In the genomic region with DNA sequence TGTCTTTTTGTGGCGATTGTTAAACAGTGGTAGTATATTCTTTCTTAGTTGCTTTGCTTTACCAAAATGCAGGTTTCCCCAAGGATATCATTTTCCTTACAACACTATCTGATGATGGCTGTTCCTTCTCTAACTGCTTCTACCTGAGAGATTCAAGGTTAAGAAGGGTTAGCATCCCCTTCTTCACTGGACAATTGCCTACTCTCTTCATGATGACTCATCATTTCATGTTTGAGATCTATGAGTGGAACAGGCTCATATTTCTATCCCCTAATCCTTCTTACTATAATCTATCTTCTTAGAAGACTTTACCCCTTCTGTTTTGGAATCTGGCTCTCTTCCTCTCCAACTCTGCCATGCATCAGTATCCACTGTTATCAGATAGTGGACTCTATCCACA, we compare ENCODE assay signal across 2 cellular contexts.
TF ChIP-seq lines count a peak whose summit lies in the region.

No MANE protein-coding gene starts in this region.

TF ChIP-seq in IMR-90, 13 proteins besides CTCF, POLR2A, EP300 and RAD21:
- TF ChIP-seq RFX5 (IDR thresholded peaks at IDR 0.05; ENCODE audit: low read depth, low read length) (no peak), RCOR1 (IDR thresholded peaks at IDR 0.05; ENCODE audit: insufficient replicate concordance, low read length) (no peak), CEBPB (IDR thresholded peaks at IDR 0.05; ENCODE audit: low read depth, low read length) (no peak), MAFK (IDR thresholded peaks at IDR 0.05; ENCODE audit: low read depth, low read length) (peak; percentile 83), NFE2L2 (IDR thresholded peaks at IDR 0.05; ENCODE audit: low read depth, low read length) (peak; percentile 79), MXI1 (IDR thresholded peaks at IDR 0.05; ENCODE audit: borderline replicate concordance, low read depth, low read length) (no peak), FOS (IDR thresholded peaks at IDR 0.05; ENCODE audit: low read depth, low read length) (peak; percentile 77), CHD1 (IDR thresholded peaks at IDR 0.05; ENCODE audit: low read depth, low read length) (no peak)
- TF ChIP-seq, protein P1, sequence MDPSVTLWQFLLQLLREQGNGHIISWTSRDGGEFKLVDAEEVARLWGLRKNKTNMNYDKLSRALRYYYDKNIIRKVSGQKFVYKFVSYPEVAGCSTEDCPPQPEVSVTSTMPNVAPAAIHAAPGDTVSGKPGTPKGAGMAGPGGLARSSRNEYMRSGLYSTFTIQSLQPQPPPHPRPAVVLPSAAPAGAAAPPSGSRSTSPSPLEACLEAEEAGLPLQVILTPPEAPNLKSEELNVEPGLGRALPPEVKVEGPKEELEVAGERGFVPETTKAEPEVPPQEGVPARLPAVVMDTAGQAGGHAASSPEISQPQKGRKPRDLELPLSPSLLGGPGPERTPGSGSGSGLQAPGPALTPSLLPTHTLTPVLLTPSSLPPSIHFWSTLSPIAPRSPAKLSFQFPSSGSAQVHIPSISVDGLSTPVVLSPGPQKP (IDR thresholded peaks at IDR 0.05; ENCODE audit: borderline replicate concordance, low read depth, low read length), result no peak
- TF ChIP-seq, protein P2, sequence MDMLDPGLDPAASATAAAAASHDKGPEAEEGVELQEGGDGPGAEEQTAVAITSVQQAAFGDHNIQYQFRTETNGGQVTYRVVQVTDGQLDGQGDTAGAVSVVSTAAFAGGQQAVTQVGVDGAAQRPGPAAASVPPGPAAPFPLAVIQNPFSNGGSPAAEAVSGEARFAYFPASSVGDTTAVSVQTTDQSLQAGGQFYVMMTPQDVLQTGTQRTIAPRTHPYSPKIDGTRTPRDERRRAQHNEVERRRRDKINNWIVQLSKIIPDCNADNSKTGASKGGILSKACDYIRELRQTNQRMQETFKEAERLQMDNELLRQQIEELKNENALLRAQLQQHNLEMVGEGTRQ (IDR thresholded peaks at IDR 0.05; ENCODE audit: low read depth, low read length), result no peak

TF ChIP-seq in SK-N-SH, 30 proteins besides CTCF, POLR2A, EP300 and RAD21:
- TF ChIP-seq, protein P3, sequence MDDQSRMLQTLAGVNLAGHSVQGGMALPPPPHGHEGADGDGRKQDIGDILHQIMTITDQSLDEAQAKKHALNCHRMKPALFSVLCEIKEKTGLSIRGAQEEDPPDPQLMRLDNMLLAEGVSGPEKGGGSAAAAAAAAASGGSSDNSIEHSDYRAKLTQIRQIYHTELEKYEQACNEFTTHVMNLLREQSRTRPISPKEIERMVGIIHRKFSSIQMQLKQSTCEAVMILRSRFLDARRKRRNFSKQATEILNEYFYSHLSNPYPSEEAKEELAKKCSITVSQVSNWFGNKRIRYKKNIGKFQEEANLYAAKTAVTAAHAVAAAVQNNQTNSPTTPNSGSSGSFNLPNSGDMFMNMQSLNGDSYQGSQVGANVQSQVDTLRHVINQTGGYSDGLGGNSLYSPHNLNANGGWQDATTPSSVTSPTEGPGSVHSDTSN (IDR thresholded peaks at IDR 0.05), result no peak
- TF ChIP-seq ZBTB33 (IDR thresholded peaks at IDR 0.05; ENCODE audit: borderline replicate concordance, low read depth) (no peak), JUND (IDR thresholded peaks at IDR 0.05) (0 out of 2 replicates have a peak, but pooled peaks have one; percentile 18), FOSL2 (IDR thresholded peaks at IDR 0.05; ENCODE audit: borderline replicate concordance, low read depth) (peak; percentile 43; the same call in 1 of the 2 replicates)
- TF ChIP-seq, protein P4, sequence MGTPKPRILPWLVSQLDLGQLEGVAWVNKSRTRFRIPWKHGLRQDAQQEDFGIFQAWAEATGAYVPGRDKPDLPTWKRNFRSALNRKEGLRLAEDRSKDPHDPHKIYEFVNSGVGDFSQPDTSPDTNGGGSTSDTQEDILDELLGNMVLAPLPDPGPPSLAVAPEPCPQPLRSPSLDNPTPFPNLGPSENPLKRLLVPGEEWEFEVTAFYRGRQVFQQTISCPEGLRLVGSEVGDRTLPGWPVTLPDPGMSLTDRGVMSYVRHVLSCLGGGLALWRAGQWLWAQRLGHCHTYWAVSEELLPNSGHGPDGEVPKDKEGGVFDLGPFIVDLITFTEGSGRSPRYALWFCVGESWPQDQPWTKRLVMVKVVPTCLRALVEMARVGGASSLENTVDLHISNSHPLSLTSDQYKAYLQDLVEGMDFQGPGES (IDR thresholded peaks at IDR 0.05; ENCODE audit: low read depth, low read length), result no peak
